Comparison of ENCODE assay signal across 12 cellular contexts in the genomic region with DNA sequence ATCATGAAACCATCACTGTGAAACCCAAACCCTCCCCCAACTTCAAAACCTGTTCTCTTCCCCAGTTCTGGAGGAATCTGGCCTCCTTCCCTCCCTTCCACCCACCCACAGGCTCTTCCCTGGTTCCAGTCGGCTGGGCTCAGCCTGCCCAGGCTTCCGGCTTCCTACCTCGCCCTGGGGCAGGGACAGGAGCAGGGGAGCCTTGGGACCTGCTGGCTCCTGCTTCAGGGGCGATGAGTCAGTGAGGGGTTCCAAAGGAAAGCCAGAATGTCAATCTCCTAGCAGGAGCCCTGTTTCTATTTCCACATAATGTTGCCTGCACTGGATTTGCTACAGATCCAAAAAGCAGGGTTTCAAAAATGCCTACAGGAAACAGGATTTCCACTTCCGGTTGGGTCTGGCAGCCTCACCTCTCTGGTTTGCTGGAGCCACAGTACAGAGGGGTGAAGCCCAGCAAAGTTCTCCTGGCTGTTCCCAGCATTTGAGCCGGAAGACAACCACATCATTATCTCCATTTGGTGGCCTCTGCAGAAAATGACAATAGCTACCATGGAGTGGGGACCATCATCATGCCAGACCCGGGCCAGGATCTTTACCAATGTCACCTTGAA.
DNase-seq lines count a peak whose midpoint lies in the region; ATAC-seq and TF ChIP-seq lines count a peak whose summit lies in the region.
"Had no signal": no experiment of that assay in that cellular context is flagged by ENCODE, and none has a peak within 500 bp of the region (broad histone marks: within the 10 kb centered on the region; RNA-seq: fewer than 3 reads in every experiment).

No MANE protein-coding gene starts in this region.

- H3K27ac Mint-ChIP-seq in glutamatergic neuron (ENCODE audit: unreplicated experiment), result no peak overlapping the region

- H3K9me3 Mint-ChIP-seq in glutamatergic neuron (ENCODE audit: unreplicated experiment), result peaks cover 5% of the 10 kb centered on the region

- H3K4me1 ChIP-seq in SK-N-SH (ENCODE audit: control insufficient read depth in 1 of 2, insufficient read depth in 2 of 2, low read depth in 1 of 2, low read length in 1 of 2), result peaks cover 9 to 22% of the 10 kb centered on the region in 2 experiments; a peak in 2 of 4 replicates
- peaks cover 13 to 67% (median 49%) of the 10 kb centered on the region in 6 donors for H3K4me1 ChIP-seq in spleen

- H3K27ac ChIP-seq in SK-N-SH (ENCODE audit: low read depth in 2 of 2, low read length in 1 of 2) (no peak overlapping the region), spleen (peak overlapping the region in 7 of 8 donors; percentile 9 to 83 (median 78)), WERI-Rb-1 (no peak overlapping the region)
- H3K27ac ChIP-seq: suprapubic skin had no signal

- H3K4me1 Mint-ChIP-seq in glutamatergic neuron (ENCODE audit: low read depth, unreplicated experiment), result peaks cover 26% of the 10 kb centered on the region

- no peak for TF ChIP-seq RAD21 in SK-N-SH (IDR thresholded peaks at IDR 0.05; ENCODE audit: low read length)

- no peaks in the 10 kb centered on the region for H3K9me3 ChIP-seq in SK-N-SH
- H3K9me3 ChIP-seq in spleen, result no peaks in the 10 kb centered on the region
- no peaks in the 10 kb centered on the region for H3K9me3 ChIP-seq in WERI-Rb-1 (ENCODE audit: severe bottlenecking)
- H3K9me3 ChIP-seq: suprapubic skin had no signal

- no peaks in the 10 kb centered on the region for H4K20me1 ChIP-seq in SK-N-SH (ENCODE audit: insufficient read depth)

- TF ChIP-seq POLR2A in spleen (IDR thresholded peaks at IDR 0.05), result no peak

- peak; percentile 48 for ATAC-seq in SK-N-SH treated with all-trans-retinoic acid at 6 μM for 48 hours

- H3K9ac ChIP-seq in SK-N-SH, result no peak overlapping the region

- H3K9me2 ChIP-seq in SK-N-SH, result no peaks in the 10 kb centered on the region

- intact Hi-C loops in spleen (cut with DNase I; ENCODE audit: low total_unique reads), result loop anchor here (10.0 kb wide), 1 partner anchor 279 kb away; the partner anchor contains the start of gene DPF3

- H3K4me3 ChIP-seq in SK-N-SH (ENCODE audit: low read depth in 2 of 2, low read length in 1 of 2) (no peak overlapping the region), spleen (peak overlapping the region in 1 of 8 donors; percentile 5), WERI-Rb-1 (ENCODE audit: low read depth, low read length) (no peak overlapping the region)
- H3K4me3 ChIP-seq: suprapubic skin had no signal

- TF ChIP-seq CTCF in SK-N-SH (IDR thresholded peaks at IDR 0.05) (no peak), spleen (IDR thresholded peaks at IDR 0.05 in 8 of 11, conservative IDR thresholded peaks at IDR 0.05 in 3 of 11) (no peak), WERI-Rb-1 (IDR thresholded peaks at IDR 0.05; ENCODE audit: low read depth, low read length) (no peak), glutamatergic neuron (IDR thresholded peaks at IDR 0.05; ENCODE audit: partially characterized antibody, unreplicated experiment) (no peak)

- POLR2A ChIA-PET in SK-N-SH (lab: Yijun Ruan, JAX), result no interaction called here

- H3K36me3 ChIP-seq in SK-N-SH (replicated peaks in 1 of 2; ENCODE audit: control insufficient read depth in 1 of 2, insufficient read depth in 2 of 2, low read length in 1 of 2), result no peaks in the 10 kb centered on the region
- H3K36me3 ChIP-seq in spleen, result no peaks in the 10 kb centered on the region
- no peaks in the 10 kb centered on the region for H3K36me3 ChIP-seq in WERI-Rb-1
- H3K36me3 ChIP-seq: suprapubic skin had no signal

- peaks cover 10% of the 10 kb centered on the region for H3K27me3 Mint-ChIP-seq in glutamatergic neuron (ENCODE audit: unreplicated experiment)

- H3F3A ChIP-seq in SK-N-SH (replicated peaks; ENCODE audit: insufficient read depth), result no peaks in the 10 kb centered on the region

- TF ChIP-seq EP300 in SK-N-SH (IDR thresholded peaks at IDR 0.05; ENCODE audit: borderline replicate concordance in 1 of 2, low read depth in 1 of 2, low read length in 1 of 2), result no peak

- CTCF ChIA-PET in SK-N-SH (lab: Yijun Ruan, JAX), result no interaction called here

- no peak overlapping the region for H3K4me3 Mint-ChIP-seq in glutamatergic neuron (ENCODE audit: unreplicated experiment)

- DNase-seq in SK-N-SH (no peak), astrocyte of the hippocampus (ENCODE audit: low read depth, low spot score) (peak; percentile 76), iPS-NIHi11 (ENCODE audit: low spot score) (peak; percentile 31), spleen (no peak), WERI-Rb-1 (no peak), UCSD-AML1 (lab: John Stamatoyannopoulos, UW; ENCODE audit: unreplicated experiment) (no peak), glutamatergic neuron (no peak)
- DNase-seq: 8988T; activated effector memory CD4-positive, alpha-beta T cell treated with Interleukin-2 at 50 U/mL for 16 hours; NCI-H524 had no signal

- WGBS in SK-N-SH (ENCODE audit: low lambda C conversion rate), result 68% methylated on average over 6 of the region's 7 CpGs
- 56 to 77% (median 67%) methylated on average over 7 of the region's 7 CpGs for WGBS in spleen, 5 donors

- H3K4me2 ChIP-seq in SK-N-SH, result no peak overlapping the region

- H2AFZ ChIP-seq in SK-N-SH (ENCODE audit: low read depth), result no peak overlapping the region

- H3K27me3 ChIP-seq in SK-N-SH (ENCODE audit: insufficient read depth), result no peaks in the 10 kb centered on the region
- H3K27me3 ChIP-seq in spleen (replicated peaks in 1 of 7), result no peaks in the 10 kb centered on the region
- H3K27me3 ChIP-seq in WERI-Rb-1 (ENCODE audit: insufficient read depth, low read depth, severe bottlenecking), result no peaks in the 10 kb centered on the region
- H3K27me3 ChIP-seq: suprapubic skin had no signal

- no peaks in the 10 kb centered on the region for H3K36me3 Mint-ChIP-seq in glutamatergic neuron (ENCODE audit: unreplicated experiment)

- no peaks in the 10 kb centered on the region for H3K79me2 ChIP-seq in SK-N-SH (ENCODE audit: insufficient read depth)

TF ChIP-seq in SK-N-SH treated with all-trans-retinoic acid at 6 μM for 48 hours, 23 proteins besides CTCF, POLR2A, EP300 and RAD21:
- TF ChIP-seq BACH2 (CRISPR knock-in tag; IDR thresholded peaks at IDR 0.05; ENCODE audit: borderline replicate concordance) (no peak), TCF4 (CRISPR knock-in tag; IDR thresholded peaks at IDR 0.05; ENCODE audit: borderline replicate concordance) (no peak)

TF ChIP-seq in SK-N-SH, 30 proteins besides CTCF, POLR2A, EP300 and RAD21:
- TF ChIP-seq, protein P1, sequence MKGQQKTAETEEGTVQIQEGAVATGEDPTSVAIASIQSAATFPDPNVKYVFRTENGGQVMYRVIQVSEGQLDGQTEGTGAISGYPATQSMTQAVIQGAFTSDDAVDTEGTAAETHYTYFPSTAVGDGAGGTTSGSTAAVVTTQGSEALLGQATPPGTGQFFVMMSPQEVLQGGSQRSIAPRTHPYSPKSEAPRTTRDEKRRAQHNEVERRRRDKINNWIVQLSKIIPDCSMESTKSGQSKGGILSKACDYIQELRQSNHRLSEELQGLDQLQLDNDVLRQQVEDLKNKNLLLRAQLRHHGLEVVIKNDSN (IDR thresholded peaks at IDR 0.05; ENCODE audit: borderline replicate concordance, low read depth), result no peak
- TF ChIP-seq SMC3 (IDR thresholded peaks at IDR 0.05; ENCODE audit: low read depth, low read length), result no peak
- TF ChIP-seq, protein P2, sequence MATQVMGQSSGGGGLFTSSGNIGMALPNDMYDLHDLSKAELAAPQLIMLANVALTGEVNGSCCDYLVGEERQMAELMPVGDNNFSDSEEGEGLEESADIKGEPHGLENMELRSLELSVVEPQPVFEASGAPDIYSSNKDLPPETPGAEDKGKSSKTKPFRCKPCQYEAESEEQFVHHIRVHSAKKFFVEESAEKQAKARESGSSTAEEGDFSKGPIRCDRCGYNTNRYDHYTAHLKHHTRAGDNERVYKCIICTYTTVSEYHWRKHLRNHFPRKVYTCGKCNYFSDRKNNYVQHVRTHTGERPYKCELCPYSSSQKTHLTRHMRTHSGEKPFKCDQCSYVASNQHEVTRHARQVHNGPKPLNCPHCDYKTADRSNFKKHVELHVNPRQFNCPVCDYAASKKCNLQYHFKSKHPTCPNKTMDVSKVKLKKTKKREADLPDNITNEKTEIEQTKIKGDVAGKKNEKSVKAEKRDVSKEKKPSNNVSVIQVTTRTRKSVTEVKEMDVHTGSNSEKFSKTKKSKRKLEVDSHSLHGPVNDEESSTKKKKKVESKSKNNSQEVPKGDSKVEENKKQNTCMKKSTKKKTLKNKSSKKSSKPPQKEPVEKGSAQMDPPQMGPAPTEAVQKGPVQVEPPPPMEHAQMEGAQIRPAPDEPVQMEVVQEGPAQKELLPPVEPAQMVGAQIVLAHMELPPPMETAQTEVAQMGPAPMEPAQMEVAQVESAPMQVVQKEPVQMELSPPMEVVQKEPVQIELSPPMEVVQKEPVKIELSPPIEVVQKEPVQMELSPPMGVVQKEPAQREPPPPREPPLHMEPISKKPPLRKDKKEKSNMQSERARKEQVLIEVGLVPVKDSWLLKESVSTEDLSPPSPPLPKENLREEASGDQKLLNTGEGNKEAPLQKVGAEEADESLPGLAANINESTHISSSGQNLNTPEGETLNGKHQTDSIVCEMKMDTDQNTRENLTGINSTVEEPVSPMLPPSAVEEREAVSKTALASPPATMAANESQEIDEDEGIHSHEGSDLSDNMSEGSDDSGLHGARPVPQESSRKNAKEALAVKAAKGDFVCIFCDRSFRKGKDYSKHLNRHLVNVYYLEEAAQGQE (IDR thresholded peaks at IDR 0.05; ENCODE audit: low read depth, low read length), result no peak
- TF ChIP-seq GATA2 (CRISPR knock-in tag; IDR thresholded peaks at IDR 0.05), result no peak
- no peak for TF ChIP-seq RXRA (IDR thresholded peaks at IDR 0.05; ENCODE audit: borderline replicate concordance, low read depth)
- TF ChIP-seq GABPA (IDR thresholded peaks at IDR 0.05; ENCODE audit: low read depth), result no peak
- TF ChIP-seq FOXM1 (IDR thresholded peaks at IDR 0.05; ENCODE audit: low read depth), result no peak

Comparison
In these comparisons a context has a peak if more than half of its experiments do, and no peak if none do; other contexts are left out.
1. DNase-seq: peak in astrocyte of the hippocampus (single experiment) and iPS-NIHi11 (single experiment); none in SK-N-SH (single experiment), spleen (single experiment), WERI-Rb-1 (single experiment), UCSD-AML1 (single experiment) and glutamatergic neuron (single experiment).
2. H3K27ac ChIP-seq: peak in spleen (7 of 8); none in SK-N-SH (0 of 2) and WERI-Rb-1 (single experiment).